In genomic region chr21:27582246-27582945, GRCh38 we compare ENCODE assay signal across 14 cellular contexts.
"Had no signal": no experiment of that assay in that cellular context is flagged by ENCODE, and none has a peak within 500 bp of the region (broad histone marks: within the 10 kb centered on the region; RNA-seq: fewer than 3 reads in every experiment).

No MANE protein-coding gene starts in this region.

- H3K36me3 ChIP-seq: left ventricle myocardium inferior, suprapubic skin had no signal

- H3K4me1 ChIP-seq: body of pancreas, left ventricle myocardium inferior, suprapubic skin had no signal

- H3K9me3 ChIP-seq: body of pancreas, suprapubic skin had no signal

- H3K27ac ChIP-seq: body of pancreas, hepatocyte, left ventricle myocardium inferior, suprapubic skin had no signal

- H3K27me3 ChIP-seq: body of pancreas, hepatocyte, suprapubic skin had no signal

- DNase-seq: activated CD4-positive, alpha-beta memory T cell treated with anti-CD3 and anti-CD28 coated beads, Interleukin-2, amount 10 ng/mL, durations not matched to agents 7 days and 5 days; activated CD4-positive, alpha-beta T cell treated with anti-CD3 and anti-CD28 coated beads for 4 hours; activated naive CD4-positive, alpha-beta T cell treated with anti-CD3 and anti-CD28 coated beads, Interleukin-2, amount 50 U/mL, for 16 hours; activated T-cell treated with anti-CD3 and anti-CD28 coated beads, Interleukin-2, amount 50 U/mL, for 24 hours; body of pancreas; effector CD8-positive, alpha-beta T cell; kidney; left ventricle myocardium inferior; small intestine; stimulated activated naive CD8-positive, alpha-beta T cell treated with anti-CD3 and anti-CD28 coated beads, Interleukin-15, Interleukin-2, amounts not matched to agents 100 U/mL and 50 U/mL, for 24 hours; T-helper 17 cell; trophoblast cell had no signal

- H2AFZ ChIP-seq: hepatocyte had no signal

- H3K79me2 ChIP-seq: hepatocyte had no signal

- H3K4me3 ChIP-seq: body of pancreas, hepatocyte, left ventricle myocardium inferior, suprapubic skin had no signal

- H3K4me2 ChIP-seq: hepatocyte had no signal
